23 cellular contexts compared by ENCODE assay signal in the genomic region with DNA sequence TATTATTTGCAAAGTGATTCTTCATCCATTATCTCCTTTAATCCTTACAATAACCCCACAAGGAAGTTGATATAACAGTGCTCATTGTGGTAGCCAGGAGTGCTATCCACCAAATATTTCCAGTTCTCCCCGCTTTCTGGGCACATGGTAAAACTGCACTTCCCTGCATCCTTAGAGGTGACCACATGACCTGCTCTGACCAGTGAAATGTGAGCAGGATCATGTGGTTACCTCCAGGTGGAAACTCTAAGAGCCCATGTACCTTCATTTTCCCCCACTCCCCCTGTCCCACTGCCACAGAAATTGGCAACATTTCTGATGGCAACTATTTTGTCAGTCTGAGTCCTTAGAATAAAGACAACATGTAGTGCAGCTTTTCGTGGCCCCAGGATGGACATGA.
"Had no signal": no experiment of that assay in that cellular context is flagged by ENCODE, and none has a peak within 500 bp of the region (broad histone marks: within the 10 kb centered on the region; RNA-seq: fewer than 3 reads in every experiment).

No MANE protein-coding gene starts in this region.

- H3K9ac ChIP-seq: neural progenitor cell had no signal

- FAIRE-seq: frontal cortex, keratinocyte had no signal

- H3K4me2 ChIP-seq: neural progenitor cell had no signal

- H3K4me3 ChIP-seq: lung, mucosa of descending colon, neural progenitor cell, psoas muscle, skin epidermis, spleen, thoracic aorta, tibial nerve, upper lobe of left lung, vagina had no signal

- H3K9me3 Mint-ChIP-seq: memory B cell; mesothelial cell of epicardium; naive B cell; nephron; neural progenitor cell; stimulated activated memory B cell treated with anti-CD40 and anti-IgM and Interleukin-4, amounts not matched to agents 10 μg/mL and 1 μg/mL and 100 μg/mL, for 72 hours had no signal

- H3K9me3 ChIP-seq: mucosa of descending colon, psoas muscle, spleen, thoracic aorta, tibial nerve, upper lobe of left lung, vagina had no signal

- H3K36me3 ChIP-seq: neural progenitor cell, spleen, thoracic aorta, tibial nerve, upper lobe of left lung, vagina had no signal

- H3K4me1 Mint-ChIP-seq: memory B cell; naive B cell; stimulated activated memory B cell treated with anti-CD40 and anti-IgM and Interleukin-4, amounts not matched to agents 10 μg/mL and 1 μg/mL and 100 μg/mL, for 72 hours had no signal

- H3K4me3 Mint-ChIP-seq: memory B cell; mesothelial cell of epicardium; naive B cell; nephron; neural progenitor cell; stimulated activated memory B cell treated with anti-CD40 and anti-IgM and Interleukin-4, amounts not matched to agents 10 μg/mL and 1 μg/mL and 100 μg/mL, for 72 hours had no signal

- H3K4me1 ChIP-seq: psoas muscle, spleen, tibial nerve, upper lobe of left lung, vagina had no signal

- H2AFZ ChIP-seq: neural progenitor cell had no signal

- H3K27ac Mint-ChIP-seq: memory B cell; mesothelial cell of epicardium; naive B cell; nephron; neural progenitor cell; stimulated activated memory B cell treated with anti-CD40 and anti-IgM and Interleukin-4, amounts not matched to agents 10 μg/mL and 1 μg/mL and 100 μg/mL, for 72 hours had no signal

- H3K27ac ChIP-seq: neural progenitor cell, psoas muscle, skin epidermis, spleen, thoracic aorta, tibial nerve, upper lobe of left lung, vagina had no signal

- ATAC-seq: mucosa of descending colon; psoas muscle; right cardiac atrium; stimulated activated memory B cell treated with anti-CD40 and anti-IgM and Interleukin-4, amounts not matched to agents 10 μg/mL and 1 μg/mL and 100 μg/mL, for 72 hours; stimulated activated naive CD8-positive, alpha-beta T cell treated with anti-CD3 and anti-CD28 coated beads, Interleukin-15, Interleukin-2, amounts not matched to agents 100 U/mL and 50 U/mL, for 24 hours had no signal

- H3K36me3 Mint-ChIP-seq: memory B cell; mesothelial cell of epicardium; naive B cell; neural progenitor cell; stimulated activated memory B cell treated with anti-CD40 and anti-IgM and Interleukin-4, amounts not matched to agents 10 μg/mL and 1 μg/mL and 100 μg/mL, for 72 hours had no signal

- H3K27me3 ChIP-seq: neural progenitor cell, tibial nerve, upper lobe of left lung, vagina had no signal

- DNase-seq: cortex of kidney; effector CD4-positive, alpha-beta T cell; mucosa of descending colon; naive B cell; psoas muscle; right cardiac atrium; spleen; stimulated activated CD4-positive, alpha-beta T cell treated with anti-CD3 and anti-CD28 coated beads, Interleukin-4, amount 100 ng/mL, for 4 hours; stimulated activated naive CD8-positive, alpha-beta T cell treated with anti-CD3 and anti-CD28 coated beads, Interleukin-15, Interleukin-2, amounts not matched to agents 100 U/mL and 50 U/mL, for 24 hours; substantia nigra; upper lobe of left lung had no signal
